Comparison of ENCODE assay signal across 18 cellular contexts in the genomic region with DNA sequence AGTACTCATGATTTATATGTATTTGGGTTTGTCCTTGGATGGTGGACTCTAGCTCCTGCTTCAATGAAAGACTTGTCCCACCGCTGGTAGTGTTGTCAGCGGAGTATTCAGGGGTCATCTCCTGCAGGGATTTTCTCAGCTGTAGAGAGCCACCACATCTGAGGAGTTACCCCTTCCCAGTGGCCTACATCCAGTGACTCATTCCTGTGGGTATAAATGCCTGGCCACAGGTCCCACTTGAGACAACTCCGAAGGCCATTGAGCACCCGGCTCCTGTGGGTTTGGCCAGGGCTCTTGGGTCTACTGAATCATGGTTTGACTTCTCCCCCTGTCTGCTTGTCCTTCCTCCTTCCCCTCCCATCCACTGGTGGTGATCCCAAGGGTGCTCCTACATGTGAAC.
"Had no signal": no experiment of that assay in that cellular context is flagged by ENCODE, and none has a peak within 500 bp of the region (broad histone marks: within the 10 kb centered on the region; RNA-seq: fewer than 3 reads in every experiment).

No MANE protein-coding gene starts in this region.

- DNase-seq: activated CD4-positive, alpha-beta T cell treated with anti-CD3 and anti-CD28 coated beads for 4 hours; activated CD4-positive, alpha-beta T cell treated with anti-CD3 and anti-CD28 coated beads, Interleukin-2, amount 50 U/mL, for 48 hours; activated CD4-positive, CD25-positive, alpha-beta regulatory T cell; activated CD8-positive, alpha-beta memory T cell treated with anti-CD3 and anti-CD28 coated beads, Interleukin-2, amount 50 U/mL, for 48 hours; activated effector memory CD4-positive, alpha-beta T cell treated with Interleukin-2 at 50 U/mL for 16 hours; activated naive CD4-positive, alpha-beta T cell treated with anti-CD3 and anti-CD28 coated beads for 36 hours; activated naive CD8-positive, alpha-beta T cell treated with anti-CD3 and anti-CD28 coated beads, Interleukin-2, amount 10 ng/mL, durations not matched to agents 7 days and 5 days; activated T-cell treated with anti-CD3 and anti-CD28 coated beads, Interleukin-2, amount 50 U/mL, for 72 hours; amniotic stem cell; body of pancreas; heart right ventricle; naive thymus-derived CD8-positive, alpha-beta T cell; posterior cingulate gyrus; sigmoid colon; stimulated activated CD4-positive, alpha-beta T cell treated with anti-CD3 and anti-CD28 coated beads, Interleukin-2, amount 100 ng/mL, for 48 hours; stimulated activated naive CD4-positive, alpha-beta T cell treated with Interleukin-2 at 50 U/mL for 16 hours; T1000 had no signal

- FAIRE-seq: keratinocyte had no signal
